ENCODE assay signal across 18 cellular contexts in the genomic region with DNA sequence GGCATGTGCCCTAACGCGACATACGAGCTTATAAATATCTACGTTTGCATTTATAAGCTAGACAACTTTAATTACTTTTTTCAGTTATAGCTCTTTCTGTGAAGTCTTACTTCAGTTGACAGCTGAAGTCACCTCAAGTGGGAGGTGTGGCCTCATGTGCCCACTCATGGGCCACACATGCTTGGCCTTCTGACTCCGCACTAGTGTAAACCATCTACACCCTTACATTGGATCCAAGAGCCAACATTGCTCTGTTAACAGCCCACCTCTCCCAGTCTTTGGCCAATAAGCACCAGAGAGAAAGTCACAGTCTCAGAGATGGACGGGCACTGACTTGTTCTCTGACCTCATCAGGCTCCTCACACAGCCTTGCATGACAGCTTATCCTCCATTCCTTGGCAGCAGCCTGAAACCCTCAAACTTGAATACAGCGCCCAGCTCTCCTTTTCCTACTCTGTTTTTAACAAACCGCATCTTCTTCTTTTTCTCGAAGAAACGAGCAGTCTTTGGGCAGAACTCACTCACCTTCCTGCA.
DNase-seq lines count a peak whose midpoint lies in the region; ATAC-seq and TF ChIP-seq lines count a peak whose summit lies in the region.
"Had no signal": no experiment of that assay in that cellular context is flagged by ENCODE, and none has a peak within 500 bp of the region (broad histone marks: within the 10 kb centered on the region; RNA-seq: fewer than 3 reads in every experiment).

No MANE protein-coding gene starts in this region.

- H3K4me3 Mint-ChIP-seq in MCF 10A (ENCODE audit: unreplicated experiment) (no peak overlapping the region), endodermal cell (no peak overlapping the region)
- H3K4me3 Mint-ChIP-seq: CD14-positive monocyte; CD8-positive, alpha-beta T cell; HFFc6; IgD-negative memory B cell had no signal

- H3K4ac ChIP-seq in mesendoderm (ENCODE audit: low read depth, low read length): no peak overlapping the region

- H4K20me1 ChIP-seq in SK-N-SH (ENCODE audit: insufficient read depth): no peaks in the 10 kb centered on the region

- H3K79me2 ChIP-seq in SK-N-SH (ENCODE audit: insufficient read depth) (no peaks in the 10 kb centered on the region), mesendoderm (ENCODE audit: control insufficient read depth, insufficient read depth, low read length) (no peaks in the 10 kb centered on the region)

- H2BK15ac ChIP-seq in mesendoderm (replicated peaks; ENCODE audit: low read depth): no peak overlapping the region

- no peaks in the 10 kb centered on the region for H3K36me3 ChIP-seq in breast epithelium
- no peaks in the 10 kb centered on the region for H3K36me3 ChIP-seq in endodermal cell (ENCODE audit: control insufficient read depth, insufficient read depth, low read length)
- no peaks in the 10 kb centered on the region for H3K36me3 ChIP-seq in lower lobe of right lung
- no peaks in the 10 kb centered on the region for H3K36me3 ChIP-seq in SK-N-SH (replicated peaks in 1 of 2; ENCODE audit: control insufficient read depth in 1 of 2, insufficient read depth in 2 of 2, low read length in 1 of 2)
- no peaks in the 10 kb centered on the region for H3K36me3 ChIP-seq in mesendoderm (ENCODE audit: control insufficient read depth, insufficient read depth, low read length)

- DNase-seq in MCF 10A (ENCODE audit: unreplicated experiment): peak; percentile 56
- no peak for DNase-seq in breast epithelium (ENCODE audit: low spot score in 2 of 2)
- DNase-seq in endodermal cell: peak; percentile 24
- no peak for DNase-seq in lower lobe of right lung
- no peak for DNase-seq in SK-N-SH
- DNase-seq in NCI-H1694 (lab: John Stamatoyannopoulos, UW): no peak
- DNase-seq in mesendoderm: no peak
- DNase-seq in NCI-H774 (lab: John Stamatoyannopoulos, UW): no peak
- DNase-seq: CD8-positive, alpha-beta T cell; COR-L47; DMS153; DMS79 treated with DMSO at 0.1 percent for 48 hours; EL; HCEC 1CT; HFFc6 had no signal

- H2BK5ac ChIP-seq in mesendoderm (ENCODE audit: low read length): no peak overlapping the region

- peak; percentile 41 to 65 for ATAC-seq in lower lobe of right lung
- ATAC-seq: CD8-positive, alpha-beta T cell had no signal

- H3K27ac ChIP-seq in breast epithelium: no peak overlapping the region
- H3K27ac ChIP-seq in endodermal cell (ENCODE audit: low read depth, low read length): no peak overlapping the region
- no peak overlapping the region for H3K27ac ChIP-seq in lower lobe of right lung
- no peak overlapping the region for H3K27ac ChIP-seq in SK-N-SH (ENCODE audit: low read depth in 2 of 2, low read length in 1 of 2)
- H3K27ac ChIP-seq in mesendoderm (ENCODE audit: low read depth, low read length): no peak overlapping the region
- H3K27ac ChIP-seq: 22Rv1 had no signal

- no peaks in the 10 kb centered on the region for H3F3A ChIP-seq in SK-N-SH (replicated peaks; ENCODE audit: insufficient read depth)

- H4K5ac ChIP-seq in mesendoderm (ENCODE audit: low read length): no peak overlapping the region

- H3K79me1 ChIP-seq in mesendoderm (ENCODE audit: low read length): no peaks in the 10 kb centered on the region

- H3K9me3 ChIP-seq in breast epithelium (peaks cover 0 to 3% of the 10 kb centered on the region in 2 donors), endodermal cell (ENCODE audit: control insufficient read depth, low read length) (no peaks in the 10 kb centered on the region), lower lobe of right lung (peaks cover 3% of the 10 kb centered on the region), SK-N-SH (no peaks in the 10 kb centered on the region)

- no peak for TF ChIP-seq EP300 in SK-N-SH (IDR thresholded peaks at IDR 0.05; ENCODE audit: borderline replicate concordance in 1 of 2, low read depth in 1 of 2, low read length in 1 of 2)

- no peak overlapping the region for H3K23ac ChIP-seq in mesendoderm (ENCODE audit: low read length)

- no peak overlapping the region for H3K9ac ChIP-seq in endodermal cell (ENCODE audit: extremely low read depth, low read length, poor library complexity, severe bottlenecking)
- no peak overlapping the region for H3K9ac ChIP-seq in SK-N-SH
- H3K9ac ChIP-seq in mesendoderm (ENCODE audit: low read length): no peak overlapping the region

- POLR2A ChIA-PET in MCF 10A (lab: Yijun Ruan, JAX): no interaction called here
- POLR2A ChIA-PET in SK-N-SH (lab: Yijun Ruan, JAX): no interaction called here

- H4K8ac ChIP-seq in mesendoderm (ENCODE audit: low read depth, low read length): no peak overlapping the region

- H3K27me3 Mint-ChIP-seq in MCF 10A (ENCODE audit: insufficient read depth, unreplicated experiment) (no peaks in the 10 kb centered on the region), endodermal cell (ENCODE audit: insufficient read depth) (peaks cover 4% of the 10 kb centered on the region)

- no peak for TF ChIP-seq RAD21 in SK-N-SH (IDR thresholded peaks at IDR 0.05; ENCODE audit: low read length)

- TF ChIP-seq POLR2A in breast epithelium (IDR thresholded peaks at IDR 0.05): no peak

- H2AK5ac ChIP-seq in mesendoderm (ENCODE audit: low read length): no peak overlapping the region

- no peaks in the 10 kb centered on the region for H3K4me1 ChIP-seq in breast epithelium
- H3K4me1 ChIP-seq in endodermal cell (ENCODE audit: control insufficient read depth, insufficient read depth, low read length): no peaks in the 10 kb centered on the region
- H3K4me1 ChIP-seq in lower lobe of right lung: no peaks in the 10 kb centered on the region
- no peaks in the 10 kb centered on the region for H3K4me1 ChIP-seq in SK-N-SH (ENCODE audit: control insufficient read depth in 1 of 2, insufficient read depth in 2 of 2, low read depth in 1 of 2, low read length in 1 of 2)
- no peaks in the 10 kb centered on the region for H3K4me1 ChIP-seq in mesendoderm (ENCODE audit: control insufficient read depth, low read depth, low read length)

- H3K18ac ChIP-seq in mesendoderm (ENCODE audit: low read length): no peak overlapping the region

- 85 to 86% methylated on average over 8 to 10 of the region's 10 CpGs for WGBS in endodermal cell (ENCODE audit: insufficient coverage in 1 of 2, insufficient read length in 1 of 2), 2 experiments
- 55% methylated on average over 10 of the region's 10 CpGs for WGBS in SK-N-SH (ENCODE audit: low lambda C conversion rate)
- no CpG with 5 or more reads among the region's 10 CpGs for WGBS in mesendoderm (ENCODE audit: extremely low coverage, insufficient coverage, low lambda C conversion rate)

- no peak overlapping the region for H2BK120ac ChIP-seq in mesendoderm (ENCODE audit: low read depth, low read length)

- H3K27me3 ChIP-seq in breast epithelium: no peaks in the 10 kb centered on the region
- H3K27me3 ChIP-seq in endodermal cell (ENCODE audit: control insufficient read depth, insufficient read depth, low read length, poor library complexity, severe bottlenecking): no peaks in the 10 kb centered on the region
- H3K27me3 ChIP-seq in lower lobe of right lung (ENCODE audit: low read depth): no peaks in the 10 kb centered on the region
- H3K27me3 ChIP-seq in SK-N-SH (ENCODE audit: insufficient read depth): peaks cover 6% of the 10 kb centered on the region; the same call in 1 of the 2 replicates
- no peaks in the 10 kb centered on the region for H3K27me3 ChIP-seq in mesendoderm (ENCODE audit: insufficient read depth, low read length, poor library complexity)

- H3K9me3 Mint-ChIP-seq in MCF 10A (ENCODE audit: unreplicated experiment) (no peaks in the 10 kb centered on the region), endodermal cell (peaks cover 4% of the 10 kb centered on the region)
- H3K9me3 Mint-ChIP-seq: HFFc6, IgD-negative memory B cell had no signal

- no peak overlapping the region for H3K27ac Mint-ChIP-seq in MCF 10A (ENCODE audit: low read depth, unreplicated experiment)
- no peak overlapping the region for H3K27ac Mint-ChIP-seq in endodermal cell
- H3K27ac Mint-ChIP-seq: CD14-positive monocyte; CD8-positive, alpha-beta T cell; HFFc6 had no signal

- H3K4me1 Mint-ChIP-seq in MCF 10A (ENCODE audit: insufficient read depth, unreplicated experiment) (peaks cover 33% of the 10 kb centered on the region), endodermal cell (peaks cover 6% of the 10 kb centered on the region)
- H3K4me1 Mint-ChIP-seq: IgD-negative memory B cell had no signal

- intact Hi-C loops in MCF 10A (cut with micrococcal nuclease): no loop called here
- intact Hi-C loops in breast epithelium (cut with DNase I; ENCODE audit: low total_unique reads): loop anchor here (5.0 kb wide), 1 partner anchor 240 kb away; no protein-coding TSS in a partner anchor
- intact Hi-C loops in lower lobe of right lung (cut with DNase I): no loop called here

- BruUV-seq in MCF 10A (replicated peaks; lab: Mats Ljungman, UMichigan): no TSS peak

- TF ChIP-seq CTCF in MCF 10A (IDR thresholded peaks at IDR 0.05; ENCODE audit: unreplicated experiment): no peak
- no peak for TF ChIP-seq CTCF in breast epithelium (IDR thresholded peaks at IDR 0.05)
- TF ChIP-seq CTCF in endodermal cell (conservative IDR thresholded peaks at IDR 0.05): no peak
- no peak for TF ChIP-seq CTCF in lower lobe of right lung (IDR thresholded peaks at IDR 0.05)
- TF ChIP-seq CTCF in SK-N-SH (IDR thresholded peaks at IDR 0.05): no peak

- no peak overlapping the region for H3K56ac ChIP-seq in mesendoderm (ENCODE audit: low read length)

- CTCF ChIA-PET in MCF 10A (lab: Yijun Ruan, JAX) (no interaction called here), SK-N-SH (lab: Yijun Ruan, JAX) (interaction anchor here (1.2 kb wide), 1 partner anchor 12 kb away, joined by 3 read pairs; no protein-coding TSS in a partner anchor)

- no peak overlapping the region for H2AFZ ChIP-seq in SK-N-SH (ENCODE audit: low read depth)

- H3K36me3 Mint-ChIP-seq in MCF 10A (ENCODE audit: insufficient read depth, unreplicated experiment): no peaks in the 10 kb centered on the region
- no peaks in the 10 kb centered on the region for H3K36me3 Mint-ChIP-seq in endodermal cell (ENCODE audit: low read depth)
- H3K36me3 Mint-ChIP-seq: CD14-positive monocyte; CD8-positive, alpha-beta T cell had no signal

- H3K4me3 ChIP-seq in breast epithelium: no peak overlapping the region
- H3K4me3 ChIP-seq in endodermal cell (ENCODE audit: low read length): no peak overlapping the region
- H3K4me3 ChIP-seq in lower lobe of right lung: no peak overlapping the region
- no peak overlapping the region for H3K4me3 ChIP-seq in SK-N-SH (ENCODE audit: low read depth in 2 of 2, low read length in 1 of 2)
- H3K4me3 ChIP-seq in mesendoderm (ENCODE audit: low read length): no peak overlapping the region

- no peaks in the 10 kb centered on the region; the same call in 1 of the 2 replicates for H3K9me2 ChIP-seq in SK-N-SH

- H3K4me2 ChIP-seq in SK-N-SH (no peak overlapping the region), mesendoderm (ENCODE audit: low read length) (no peak overlapping the region)

TF ChIP-seq in SK-N-SH, 30 proteins besides CTCF, POLR2A, EP300 and RAD21 (continues in another document):
- no peak for TF ChIP-seq YY1 (IDR thresholded peaks at IDR 0.05; ENCODE audit: low read depth)
- TF ChIP-seq ELF1 (IDR thresholded peaks at IDR 0.05): no peak
- no peak for TF ChIP-seq MXI1 (IDR thresholded peaks at IDR 0.05; ENCODE audit: low read depth, low read length)
- TF ChIP-seq FOXM1 (IDR thresholded peaks at IDR 0.05; ENCODE audit: low read depth): no peak
- TF ChIP-seq RFX5 (IDR thresholded peaks at IDR 0.05; ENCODE audit: low read length): no peak
- no peak for TF ChIP-seq FOXJ3 (CRISPR knock-in tag; IDR thresholded peaks at IDR 0.05)
- no peak for TF ChIP-seq NFIC (IDR thresholded peaks at IDR 0.05; ENCODE audit: borderline replicate concordance)

Comparison
In these comparisons a context has a peak if more than half of its experiments do, and no peak if none do; other contexts are left out.
1. DNase-seq: peak in MCF 10A (single experiment) and endodermal cell (single experiment); none in breast epithelium (0 of 2), lower lobe of right lung (single experiment), SK-N-SH (single experiment), NCI-H1694 (single experiment), mesendoderm (single experiment) and NCI-H774 (single experiment).